8 cellular contexts compared by ENCODE assay signal in genomic region chr1:53945433-53946251, GRCh38. TPM values are rescaled to one million over a fixed set of nuclear protein-coding genes. Genes with fewer than 3 reads are reported as not detected.
DNase-seq lines count a peak whose midpoint lies in the region; ATAC-seq and TF ChIP-seq lines count a peak whose summit lies in the region.

TSS of gene IFT25 (minus strand) at chr1:53945699. CDS start at chr1:53940082, 5,617 bp downstream.

- H3K9me3 ChIP-seq in OCI-LY3 (ENCODE audit: insufficient read depth, low read length) (no peaks in the 10 kb centered on the region), mucosa of descending colon (no peaks in the 10 kb centered on the region)

- peak within 1 kb of the TSS; percentile 90 for H3K9ac ChIP-seq in OCI-LY3 (ENCODE audit: low read length)

- H3K4me1 ChIP-seq in OCI-LY3 (ENCODE audit: low read length), result peaks cover 18% of the 10 kb centered on the region
- H3K4me1 ChIP-seq in mucosa of descending colon (ENCODE audit: low read depth), result peaks cover 22% of the 10 kb centered on the region

- peak; percentile 65 for ATAC-seq in GM21528 (IDR thresholded peaks at IDR 0.05; ENCODE audit: low FRiP score, unreplicated experiment)
- peak; percentile 94 for ATAC-seq in mucosa of descending colon

- peak within 1 kb of the TSS; percentile 86 for H3K4me3 ChIP-seq in OCI-LY3 (ENCODE audit: low read length)
- H3K4me3 ChIP-seq in mucosa of descending colon, result peak within 1 kb of the TSS; percentile 47

- intact Hi-C loops in mucosa of descending colon (cut with DNase I, micrococcal nuclease), result loop anchor here in 1 of 2 donors (10.0 kb wide), 1 partner anchor 51 kb away; the partner anchor contains the start of gene DIO1

- TF ChIP-seq CTCF in OCI-LY3 (IDR thresholded peaks at IDR 0.05; ENCODE audit: low read depth, low read length) (no peak), mucosa of descending colon (IDR thresholded peaks at IDR 0.05) (no peak)

- no peaks in the 10 kb centered on the region for H3K27me3 ChIP-seq in OCI-LY3 (ENCODE audit: low read depth, low read length)

- H3K36me3 ChIP-seq in OCI-LY3 (replicated peaks; ENCODE audit: low read depth, low read length), result no peaks in the 10 kb centered on the region
- no peaks in the 10 kb centered on the region for H3K36me3 ChIP-seq in mucosa of descending colon (ENCODE audit: low read depth)

- DNase-seq in DMS 273 treated with DMSO at 0.1 percent for 48 hours (lab: John Stamatoyannopoulos, UW) (peak; percentile 79), HuH-7.5 (ENCODE audit: low spot score) (peak; percentile 82), activated T-cell treated with anti-CD3 and anti-CD28 coated beads for 24 hours (ENCODE audit: low read depth) (peak; percentile 97), epidermal melanocyte (ENCODE audit: insufficient read length, low spot score) (peak; percentile 79), mucosa of descending colon (peak; percentile 98 to 99 (median 99))
- peak; percentile 99 to 100 for DNase-seq in stimulated activated CD8-positive, alpha-beta memory T cell treated with anti-CD3 and anti-CD28 coated beads, Interleukin-4, amount 100 ng/mL, for 1 hour (ENCODE audit: low read depth in 2 of 2, low spot score in 1 of 2)

- peak within 1 kb of the TSS; percentile 99 for H3K4me2 ChIP-seq in OCI-LY3 (ENCODE audit: low read length)

- H4K20me1 ChIP-seq in OCI-LY3 (ENCODE audit: insufficient read depth, low read length), result no peaks in the 10 kb centered on the region

- peak within 1 kb of the TSS; percentile 56; the same call in 1 of the 2 replicates for H2AFZ ChIP-seq in OCI-LY3 (ENCODE audit: low read depth, low read length)

- peak within 1 kb of the TSS; percentile 60 for H3K27ac ChIP-seq in OCI-LY3 (ENCODE audit: low read length)

- H3K79me2 ChIP-seq in OCI-LY3 (ENCODE audit: low read length), result peaks cover 29% of the 10 kb centered on the region

RNA-seq across cellular contexts. Expression of gene IFT25, which starts in this region (rescaled TPM):
- total RNA-seq in mucosa of descending colon, result 10 to 100 TPM; 19.8 to 22.6 (median 19.9) TPM

Comparison
In these comparisons a context has a peak if more than half of its experiments do, and no peak if none do; other contexts are left out.
1. Peak in every context shown above with its lines: DNase-seq, ATAC-seq, H3K4me3 ChIP-seq and H3K27ac ChIP-seq.